19 cellular contexts compared by ENCODE assay signal in genomic region chr17:37503148-37503547, GRCh38.
DNase-seq lines count a peak whose midpoint lies in the region; ATAC-seq and TF ChIP-seq lines count a peak whose summit lies in the region.
"Had no signal": no experiment of that assay in that cellular context is flagged by ENCODE, and none has a peak within 500 bp of the region (broad histone marks: within the 10 kb centered on the region; RNA-seq: fewer than 3 reads in every experiment).

No MANE protein-coding gene starts in this region.

- no peak overlapping the region for H3K4me3 Mint-ChIP-seq in activated naive CD4-positive, alpha-beta T cell treated with anti-CD3 and anti-CD28 coated beads, Interleukin-2, amount 10 ng/mL, durations not matched to agents 7 days and 5 days
- H3K4me3 Mint-ChIP-seq: B cell; CD14-positive monocyte; CD4-positive, alpha-beta T cell; CD8-positive, alpha-beta memory T cell had no signal

- no peak overlapping the region for H3K27ac ChIP-seq in RWPE2 (ENCODE audit: poor library complexity, severe bottlenecking)
- H3K27ac ChIP-seq: BLaER1 had no signal

- H3K9me3 ChIP-seq in RWPE2 (ENCODE audit: severe bottlenecking): no peaks in the 10 kb centered on the region
- H3K9me3 ChIP-seq: BLaER1, HAP-1 had no signal

- H3K4me1 Mint-ChIP-seq in activated naive CD4-positive, alpha-beta T cell treated with anti-CD3 and anti-CD28 coated beads, Interleukin-2, amount 10 ng/mL, durations not matched to agents 7 days and 5 days: no peaks in the 10 kb centered on the region
- H3K4me1 Mint-ChIP-seq: B cell, CD14-positive monocyte had no signal

- H3K27ac Mint-ChIP-seq in activated naive CD4-positive, alpha-beta T cell treated with anti-CD3 and anti-CD28 coated beads, Interleukin-2, amount 10 ng/mL, durations not matched to agents 7 days and 5 days: no peak overlapping the region
- H3K27ac Mint-ChIP-seq: B cell; CD4-positive, alpha-beta T cell; CD8-positive, alpha-beta memory T cell had no signal

- peaks cover 13% of the 10 kb centered on the region for H3K4me1 ChIP-seq in RWPE2 (ENCODE audit: insufficient read depth, poor library complexity, severe bottlenecking)
- H3K4me1 ChIP-seq: BLaER1, HAP-1 had no signal

- H3K27me3 ChIP-seq in RWPE2 (ENCODE audit: insufficient read depth, poor library complexity, severe bottlenecking): no peaks in the 10 kb centered on the region
- H3K27me3 ChIP-seq: BLaER1 had no signal

- DNase-seq in activated naive CD4-positive, alpha-beta T cell treated with anti-CD3 and anti-CD28 coated beads, Interleukin-2, amount 10 ng/mL, durations not matched to agents 7 days and 5 days: peak; percentile 2
- no peak for DNase-seq in activated naive CD4-positive, alpha-beta T cell (lab: John Stamatoyannopoulos, UW)
- DNase-seq in RWPE2 (ENCODE audit: low spot score): peak; percentile 12
- DNase-seq in choroid plexus epithelial cell (ENCODE audit: low read depth): peak; percentile 52
- no peak for DNase-seq in NCI-H2029 (lab: John Stamatoyannopoulos, UW)
- no peak for DNase-seq in superior temporal gyrus (ENCODE audit: extremely low spot score)
- no peak for DNase-seq in OCI-M1 (lab: John Stamatoyannopoulos, UW)
- DNase-seq: CD4-positive, alpha-beta T cell; CD8-positive, alpha-beta memory T cell; DMS 273 treated with DMSO at 0.1 percent for 48 hours; DMS79; EL; GDM1; GOT3 had no signal

- peaks cover 42% of the 10 kb centered on the region for H3K36me3 ChIP-seq in RWPE2 (ENCODE audit: low read depth)
- H3K36me3 ChIP-seq: HAP-1 had no signal

- no peaks in the 10 kb centered on the region for H3K9me3 Mint-ChIP-seq in activated naive CD4-positive, alpha-beta T cell treated with anti-CD3 and anti-CD28 coated beads, Interleukin-2, amount 10 ng/mL, durations not matched to agents 7 days and 5 days
- H3K9me3 Mint-ChIP-seq: CD4-positive, alpha-beta T cell; CD8-positive, alpha-beta memory T cell had no signal

- CTCF ChIA-PET in activated naive CD4-positive, alpha-beta T cell treated with anti-CD3 and anti-CD28 coated beads, Interleukin-2, amount 10 ng/mL, durations not matched to agents 7 days and 5 days (lab: Charles Lee): interaction anchor here (0.7 kb wide), 1 partner anchor 130 kb away, joined by 3 read pairs; no protein-coding TSS in a partner anchor

- no peak for TF ChIP-seq CTCF in RWPE2 (IDR thresholded peaks at IDR 0.05; ENCODE audit: poor library complexity, severe bottlenecking)
- no peak for TF ChIP-seq CTCF in choroid plexus epithelial cell (conservative IDR thresholded peaks at IDR 0.05; ENCODE audit: low read depth, low read length)

- H3K36me3 Mint-ChIP-seq in activated naive CD4-positive, alpha-beta T cell treated with anti-CD3 and anti-CD28 coated beads, Interleukin-2, amount 10 ng/mL, durations not matched to agents 7 days and 5 days: no peaks in the 10 kb centered on the region
- H3K36me3 Mint-ChIP-seq: CD14-positive monocyte; CD8-positive, alpha-beta memory T cell had no signal

- H3K27me3 Mint-ChIP-seq in activated naive CD4-positive, alpha-beta T cell treated with anti-CD3 and anti-CD28 coated beads, Interleukin-2, amount 10 ng/mL, durations not matched to agents 7 days and 5 days: no peaks in the 10 kb centered on the region
- H3K27me3 Mint-ChIP-seq: B cell; CD4-positive, alpha-beta T cell; CD8-positive, alpha-beta memory T cell had no signal

- no peak overlapping the region for H3K4me3 ChIP-seq in RWPE2 (ENCODE audit: severe bottlenecking)
- no peak overlapping the region for H3K4me3 ChIP-seq in choroid plexus epithelial cell (ENCODE audit: low read depth, low read length)
- H3K4me3 ChIP-seq: BLaER1, GM12878, HAP-1 had no signal

- ATAC-seq in RWPE2 (ENCODE audit: low read depth): no peak
- ATAC-seq: GM12878 had no signal

Comparison
In these comparisons a context has a peak if more than half of its experiments do, and no peak if none do; other contexts are left out.
1. DNase-seq: peak in activated naive CD4-positive, alpha-beta T cell treated with anti-CD3 and anti-CD28 coated beads, Interleukin-2, amount 10 ng/mL, durations not matched to agents 7 days and 5 days (single experiment), RWPE2 (single experiment) and choroid plexus epithelial cell (single experiment); none in activated naive CD4-positive, alpha-beta T cell (0 of 4), NCI-H2029 (single experiment), superior temporal gyrus (single experiment) and OCI-M1 (single experiment).